1 cellular context compared by ENCODE assay signal in the genomic region with DNA sequence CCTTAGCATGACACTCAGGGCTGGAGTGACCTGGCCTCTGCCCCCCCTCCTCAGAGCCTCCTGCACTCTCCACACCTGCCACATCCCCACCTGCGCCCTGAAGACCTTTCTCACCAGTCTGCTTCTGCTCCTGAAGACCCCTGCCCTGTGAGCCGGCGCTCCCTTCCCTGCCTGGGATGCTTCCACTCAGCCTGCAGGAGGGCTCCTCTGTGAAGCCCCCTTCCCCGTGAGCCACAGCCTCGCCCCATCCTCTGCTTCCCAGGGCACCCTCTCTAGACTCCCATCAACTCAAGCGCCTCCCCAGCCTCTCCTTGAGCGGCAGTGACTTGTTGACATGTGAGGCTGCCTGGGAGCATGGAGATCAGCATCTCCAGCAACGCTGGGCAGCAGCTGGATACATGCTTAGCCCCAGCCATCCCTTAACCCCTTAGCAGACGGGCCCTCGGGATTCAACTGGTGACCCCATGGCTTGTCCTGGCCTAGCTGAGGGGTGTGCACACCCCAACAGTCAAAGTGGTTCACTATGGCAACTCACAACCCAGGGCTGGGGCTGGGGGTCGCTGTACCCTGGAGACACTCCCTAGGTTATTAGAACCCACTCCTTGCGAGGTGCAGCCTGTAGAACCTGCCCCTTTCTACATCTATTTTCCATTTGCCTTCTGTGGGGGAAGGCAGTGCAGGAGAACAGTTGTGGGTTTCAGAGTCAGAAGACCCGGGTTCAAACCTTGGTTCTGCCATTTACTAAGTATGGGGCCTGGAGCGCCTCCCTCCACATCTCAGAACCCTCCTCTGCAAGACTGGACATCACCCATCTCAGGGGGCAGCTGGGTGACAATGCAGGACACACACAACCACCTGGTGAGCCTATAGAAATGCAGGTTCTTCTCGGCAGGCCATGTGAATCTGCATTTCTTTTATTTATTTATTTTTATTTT.
TF ChIP-seq lines count a peak whose summit lies in the region.

No MANE protein-coding gene starts in this region.

TF ChIP-seq in WTC11, 78 proteins besides CTCF, POLR2A, EP300 and RAD21 (continued from another document):
- TF ChIP-seq, protein P1, sequence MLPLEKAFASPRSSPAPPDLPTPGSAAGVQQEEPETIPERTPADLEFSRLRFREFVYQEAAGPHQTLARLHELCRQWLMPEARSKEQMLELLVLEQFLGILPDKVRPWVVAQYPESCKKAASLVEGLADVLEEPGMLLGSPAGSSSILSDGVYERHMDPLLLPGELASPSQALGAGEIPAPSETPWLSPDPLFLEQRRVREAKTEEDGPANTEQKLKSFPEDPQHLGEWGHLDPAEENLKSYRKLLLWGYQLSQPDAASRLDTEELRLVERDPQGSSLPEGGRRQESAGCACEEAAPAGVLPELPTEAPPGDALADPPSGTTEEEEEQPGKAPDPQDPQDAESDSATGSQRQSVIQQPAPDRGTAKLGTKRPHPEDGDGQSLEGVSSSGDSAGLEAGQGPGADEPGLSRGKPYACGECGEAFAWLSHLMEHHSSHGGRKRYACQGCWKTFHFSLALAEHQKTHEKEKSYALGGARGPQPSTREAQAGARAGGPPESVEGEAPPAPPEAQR (CRISPR knock-in tag; IDR thresholded peaks at IDR 0.05) = no peak
- TF ChIP-seq SMAD4 (CRISPR knock-in tag; IDR thresholded peaks at IDR 0.05) = no peak
- TF ChIP-seq, protein P2, sequence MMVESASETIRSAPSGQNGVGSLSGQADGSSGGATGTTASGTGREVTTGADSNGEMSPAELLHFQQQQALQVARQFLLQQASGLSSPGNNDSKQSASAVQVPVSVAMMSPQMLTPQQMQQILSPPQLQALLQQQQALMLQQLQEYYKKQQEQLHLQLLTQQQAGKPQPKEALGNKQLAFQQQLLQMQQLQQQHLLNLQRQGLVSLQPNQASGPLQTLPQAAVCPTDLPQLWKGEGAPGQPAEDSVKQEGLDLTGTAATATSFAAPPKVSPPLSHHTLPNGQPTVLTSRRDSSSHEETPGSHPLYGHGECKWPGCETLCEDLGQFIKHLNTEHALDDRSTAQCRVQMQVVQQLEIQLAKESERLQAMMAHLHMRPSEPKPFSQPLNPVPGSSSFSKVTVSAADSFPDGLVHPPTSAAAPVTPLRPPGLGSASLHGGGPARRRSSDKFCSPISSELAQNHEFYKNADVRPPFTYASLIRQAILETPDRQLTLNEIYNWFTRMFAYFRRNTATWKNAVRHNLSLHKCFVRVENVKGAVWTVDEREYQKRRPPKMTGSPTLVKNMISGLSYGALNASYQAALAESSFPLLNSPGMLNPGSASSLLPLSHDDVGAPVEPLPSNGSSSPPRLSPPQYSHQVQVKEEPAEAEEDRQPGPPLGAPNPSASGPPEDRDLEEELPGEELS (CRISPR knock-in tag; IDR thresholded peaks at IDR 0.05) = no peak
- TF ChIP-seq GRHL2 (CRISPR knock-in tag; IDR thresholded peaks at IDR 0.05; ENCODE audit: insufficient replicate concordance, severe bottlenecking) = no peak
- TF ChIP-seq, protein P3, sequence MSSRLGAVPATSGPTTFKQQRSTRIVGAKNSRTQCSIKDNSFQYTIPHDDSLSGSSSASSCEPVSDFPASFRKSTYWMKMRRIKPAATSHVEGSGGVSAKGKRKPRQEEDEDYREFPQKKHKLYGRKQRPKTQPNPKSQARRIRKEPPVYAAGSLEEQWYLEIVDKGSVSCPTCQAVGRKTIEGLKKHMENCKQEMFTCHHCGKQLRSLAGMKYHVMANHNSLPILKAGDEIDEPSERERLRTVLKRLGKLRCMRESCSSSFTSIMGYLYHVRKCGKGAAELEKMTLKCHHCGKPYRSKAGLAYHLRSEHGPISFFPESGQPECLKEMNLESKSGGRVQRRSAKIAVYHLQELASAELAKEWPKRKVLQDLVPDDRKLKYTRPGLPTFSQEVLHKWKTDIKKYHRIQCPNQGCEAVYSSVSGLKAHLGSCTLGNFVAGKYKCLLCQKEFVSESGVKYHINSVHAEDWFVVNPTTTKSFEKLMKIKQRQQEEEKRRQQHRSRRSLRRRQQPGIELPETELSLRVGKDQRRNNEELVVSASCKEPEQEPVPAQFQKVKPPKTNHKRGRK (CRISPR knock-in tag; IDR thresholded peaks at IDR 0.05; ENCODE audit: borderline replicate concordance) = no peak
- TF ChIP-seq, protein P4, sequence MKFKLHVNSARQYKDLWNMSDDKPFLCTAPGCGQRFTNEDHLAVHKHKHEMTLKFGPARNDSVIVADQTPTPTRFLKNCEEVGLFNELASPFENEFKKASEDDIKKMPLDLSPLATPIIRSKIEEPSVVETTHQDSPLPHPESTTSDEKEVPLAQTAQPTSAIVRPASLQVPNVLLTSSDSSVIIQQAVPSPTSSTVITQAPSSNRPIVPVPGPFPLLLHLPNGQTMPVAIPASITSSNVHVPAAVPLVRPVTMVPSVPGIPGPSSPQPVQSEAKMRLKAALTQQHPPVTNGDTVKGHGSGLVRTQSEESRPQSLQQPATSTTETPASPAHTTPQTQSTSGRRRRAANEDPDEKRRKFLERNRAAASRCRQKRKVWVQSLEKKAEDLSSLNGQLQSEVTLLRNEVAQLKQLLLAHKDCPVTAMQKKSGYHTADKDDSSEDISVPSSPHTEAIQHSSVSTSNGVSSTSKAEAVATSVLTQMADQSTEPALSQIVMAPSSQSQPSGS (CRISPR knock-in tag; IDR thresholded peaks at IDR 0.05; ENCODE audit: borderline replicate concordance, low read depth) = no peak
- TF ChIP-seq NFATC4 (CRISPR knock-in tag; IDR thresholded peaks at IDR 0.05) = no peak
- no peak for TF ChIP-seq NR1H2 (CRISPR knock-in tag; IDR thresholded peaks at IDR 0.05)
- no peak for TF ChIP-seq PRRX2 (CRISPR knock-in tag; IDR thresholded peaks at IDR 0.05)
- no peak for TF ChIP-seq ZBTB21 (CRISPR knock-in tag; IDR thresholded peaks at IDR 0.05; ENCODE audit: borderline replicate concordance)
- no peak for TF ChIP-seq ELF4 (CRISPR knock-in tag; IDR thresholded peaks at IDR 0.05; ENCODE audit: low read depth)
